Comparison of ENCODE assay signal across 8 cellular contexts in the genomic region with DNA sequence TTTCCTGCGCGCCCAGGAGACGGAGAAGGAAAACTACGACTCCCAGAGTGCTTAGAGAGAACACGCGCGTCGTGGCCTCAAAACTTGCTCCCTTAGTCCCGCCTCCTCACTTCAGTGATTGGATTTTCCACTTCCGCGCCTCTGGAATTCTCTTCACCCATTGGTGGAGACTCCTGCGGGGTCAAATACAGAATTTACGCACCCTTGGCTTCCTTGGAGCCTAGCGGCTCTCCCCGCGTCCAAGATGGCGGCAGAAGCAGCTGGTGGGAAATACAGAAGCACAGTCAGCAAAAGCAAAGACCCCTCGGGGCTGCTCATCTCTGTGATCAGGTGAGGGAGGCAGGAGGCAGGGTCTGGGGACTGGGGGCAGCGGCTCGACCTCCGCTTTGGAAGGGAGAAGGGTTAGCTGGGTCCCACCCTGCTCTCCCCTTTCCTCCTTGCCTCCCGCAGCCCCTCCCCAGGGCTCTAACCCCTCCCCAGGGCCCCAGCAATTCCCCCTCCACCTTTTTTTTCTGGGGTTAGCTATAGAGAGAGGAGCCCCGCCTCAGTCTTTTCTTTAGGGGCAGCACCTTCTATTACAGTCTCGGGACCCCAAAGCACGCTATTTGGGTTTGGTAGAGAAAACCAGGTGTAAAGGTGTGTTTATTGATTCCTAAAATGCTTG. TPM values are rescaled to one million over a fixed set of nuclear protein-coding genes. Genes with fewer than 3 reads are reported as not detected.
DNase-seq lines count a peak whose midpoint lies in the region; ATAC-seq and TF ChIP-seq lines count a peak whose summit lies in the region.

A gene (plus strand): TSS at position 221 of the 664 bp plus-strand sequence.

- H3K4me3 ChIP-seq in WERI-Rb-1 (ENCODE audit: low read depth, low read length) (peak within 1 kb of the TSS; percentile 86), mammary epithelial cell (replicated peaks in 1 of 3; ENCODE audit: insufficient read depth in 1 of 3, low read depth in 2 of 3, low read length in 3 of 3) (peak within 1 kb of the TSS; percentile 88 to 97 (median 91)), iPS-20b (ENCODE audit: low read length) (peak within 1 kb of the TSS; percentile 95), skin epidermis (peak within 1 kb of the TSS; percentile 63 to 100 (median 89))

- no peaks in the 10 kb centered on the region for H3K27me3 ChIP-seq in WERI-Rb-1 (ENCODE audit: insufficient read depth, low read depth, severe bottlenecking)
- no peaks in the 10 kb centered on the region for H3K27me3 ChIP-seq in mammary epithelial cell (ENCODE audit: insufficient read depth, low read length)
- no peaks in the 10 kb centered on the region for H3K27me3 ChIP-seq in iPS-20b (ENCODE audit: insufficient read depth, low read length)

- intact Hi-C loops in mammary epithelial cell (cut with micrococcal nuclease), result loop anchor here (10.0 kb wide), 2 partner anchors 602 to 762 kb away; no protein-coding TSS in a partner anchor

- no peaks in the 10 kb centered on the region for H4K20me1 ChIP-seq in mammary epithelial cell (ENCODE audit: insufficient read depth, low read length)

- no peaks in the 10 kb centered on the region for H3K9me3 ChIP-seq in WERI-Rb-1 (ENCODE audit: severe bottlenecking)
- no peaks in the 10 kb centered on the region for H3K9me3 ChIP-seq in mammary epithelial cell (replicated peaks; ENCODE audit: insufficient read depth, low read length)
- no peaks in the 10 kb centered on the region for H3K9me3 ChIP-seq in iPS-20b (ENCODE audit: insufficient read depth, low read depth, low read length)

- BruUV-seq in mammary epithelial cell (replicated peaks; lab: Mats Ljungman, UMichigan), result TSS peak; percentile 62

- peak within 1 kb of the TSS; percentile 71 for H3K4me2 ChIP-seq in mammary epithelial cell (ENCODE audit: insufficient read depth, low read depth, low read length)

- peak within 1 kb of the TSS; percentile 97 for H2AFZ ChIP-seq in mammary epithelial cell (ENCODE audit: low read depth, low read length)

- H3K9ac ChIP-seq in mammary epithelial cell (ENCODE audit: insufficient read depth, low read length) (peak within 1 kb of the TSS; percentile 86), iPS-20b (ENCODE audit: low read depth, low read length) (peak within 1 kb of the TSS; percentile 95)

- CTCF ChIA-PET in mammary epithelial cell (lab: Charles Lee; ENCODE audit: low non-redundant PET), result no interaction called here

- in situ Hi-C loops in ACHN (cut with HindIII; ENCODE audit: low pct_ligation_motif_present, low pct_unique_long_range_greater_than_20kb, low sequenced_read_pairs), result no loop called here
- in situ Hi-C loops in mammary epithelial cell (cut with MboI; ENCODE audit: low sequenced_read_pairs in 2 of 2), result no loop called here

- peaks cover 47% of the 10 kb centered on the region for H3K79me2 ChIP-seq in mammary epithelial cell (ENCODE audit: insufficient read depth, low read length)

- H3K4me1 ChIP-seq in mammary epithelial cell (ENCODE audit: insufficient read depth, low read length) (peaks cover 4% of the 10 kb centered on the region), iPS-20b (ENCODE audit: insufficient read depth, low read length) (0 out of 2 replicates have a peak, but pooled peaks cover 5% of the 10 kb centered on the region)

- TF ChIP-seq CTCF in WERI-Rb-1 (IDR thresholded peaks at IDR 0.05; ENCODE audit: low read depth, low read length) (no peak), mammary epithelial cell (conservative IDR thresholded peaks at IDR 0.05 in 1 of 2, IDR thresholded peaks at IDR 0.05 in 1 of 2; ENCODE audit: extremely low read depth in 1 of 2, insufficient read depth in 1 of 2, low read depth in 1 of 2, low read length in 2 of 2) (no peak)

- DNase-seq in ACHN (peak; percentile 100), NCI-H2227 (lab: John Stamatoyannopoulos, UW; ENCODE audit: unreplicated experiment) (peak; percentile 99), WERI-Rb-1 (peak; percentile 95), mammary epithelial cell (peak; percentile 96)

- ATAC-seq in GM18873 (IDR thresholded peaks at IDR 0.05; ENCODE audit: low FRiP score, unreplicated experiment) (peak; percentile 97), HG03139 (IDR thresholded peaks at IDR 0.05; ENCODE audit: unreplicated experiment) (peak; percentile 98)

- H3K36me3 ChIP-seq in WERI-Rb-1 (no peaks in the 10 kb centered on the region), mammary epithelial cell (ENCODE audit: insufficient read depth, low read length) (no peaks in the 10 kb centered on the region), iPS-20b (ENCODE audit: insufficient read depth, low read depth, low read length) (no peaks in the 10 kb centered on the region)

- dilution Hi-C loops in mammary epithelial cell (cut with HindIII; ENCODE audit: low sequenced_read_pairs), result no loop called here

- H3K27ac ChIP-seq in WERI-Rb-1, result peak within 1 kb of the TSS; percentile 86
- peak within 1 kb of the TSS; percentile 69 for H3K27ac ChIP-seq in mammary epithelial cell (ENCODE audit: insufficient read depth, low read depth, low read length)
- H3K27ac ChIP-seq in iPS-20b (ENCODE audit: low read length), result peak within 1 kb of the TSS; percentile 41
- peak within 1 kb of the TSS; percentile 50 to 97 (median 93) for H3K27ac ChIP-seq in skin epidermis

- WGBS in mammary epithelial cell (ENCODE audit: low coverage, missing lambda C conversion rate), result 0% methylated on average over 14 of the region's 25 CpGs

RNA-seq across cellular contexts. Expression of the gene that starts here (rescaled TPM):
- 10 to 100 TPM; 90.4 to 91.7 TPM for total RNA-seq in mammary epithelial cell
- polyA plus RNA-seq in mammary epithelial cell, result 51.5 TPM
- polyA minus RNA-seq in mammary epithelial cell, result 88.4 TPM

Comparison
In these comparisons a context has a peak if more than half of its experiments do, and no peak if none do; other contexts are left out.
1. Peak in every context shown above with its lines: DNase-seq, ATAC-seq, H3K4me3 ChIP-seq and H3K27ac ChIP-seq.
2. H3K27ac ChIP-seq: peak in every context shown above with its lines; median percentile 93 in skin epidermis; 86 in WERI-Rb-1; 69 in mammary epithelial cell; 41 in iPS-20b.